In genomic region chr19:49818691-49819331, GRCh38 we compare ENCODE assay signal across 8 cellular contexts. TPM values are rescaled to one million over a fixed set of nuclear protein-coding genes. Genes with fewer than 3 reads are reported as not detected.
DNase-seq lines count a peak whose midpoint lies in the region; ATAC-seq and TF ChIP-seq lines count a peak whose summit lies in the region.

No MANE protein-coding gene starts in this region.

- H3K27ac Mint-ChIP-seq in activated naive CD4-positive, alpha-beta T cell treated with anti-CD3 and anti-CD28 coated beads, Interleukin-2, amount 50 U/mL, for 24 hours = peak overlapping the region; percentile 98

- H3K36me3 Mint-ChIP-seq in activated naive CD4-positive, alpha-beta T cell treated with anti-CD3 and anti-CD28 coated beads, Interleukin-2, amount 50 U/mL, for 24 hours = no peaks in the 10 kb centered on the region

- H3K9me3 ChIP-seq in right lobe of liver = no peaks in the 10 kb centered on the region

- H3K4me1 ChIP-seq in right lobe of liver (peaks cover 0 to 11% (median 0%) of the 10 kb centered on the region in 4 donors), urinary bladder (ENCODE audit: insufficient read depth) (no peaks in the 10 kb centered on the region)

- H3K9me3 Mint-ChIP-seq in activated naive CD4-positive, alpha-beta T cell treated with anti-CD3 and anti-CD28 coated beads, Interleukin-2, amount 50 U/mL, for 24 hours = no peaks in the 10 kb centered on the region

- intact Hi-C loops in right lobe of liver (cut with DNase I) = no loop called here

- no peaks in the 10 kb centered on the region for H3K27me3 ChIP-seq in right lobe of liver

- H3K4me3 ChIP-seq in right lobe of liver (peak overlapping the region; percentile 71 to 87 (median 78)), urinary bladder (ENCODE audit: low read depth, low read length) (peak overlapping the region; percentile 63)

- H3K27me3 Mint-ChIP-seq in activated naive CD4-positive, alpha-beta T cell treated with anti-CD3 and anti-CD28 coated beads, Interleukin-2, amount 50 U/mL, for 24 hours = no peaks in the 10 kb centered on the region

- ATAC-seq in right lobe of liver = no peak

- WGBS in right lobe of liver (ENCODE audit: insufficient coverage, low coverage, low lambda C conversion rate, missing lambda C conversion rate) = 31% methylated on average over 7 of the region's 14 CpGs
- WGBS in urinary bladder = 14% methylated on average over 14 of the region's 14 CpGs

- peak overlapping the region; percentile 99 for H3K27ac ChIP-seq in angular gyrus (ENCODE audit: low read depth, low read length)
- peak overlapping the region; percentile 94 to 98 (median 94) for H3K27ac ChIP-seq in right lobe of liver
- H3K27ac ChIP-seq in urinary bladder (ENCODE audit: low read depth) = no peak overlapping the region

- peak overlapping the region; percentile 96 for H3K4me3 Mint-ChIP-seq in activated naive CD4-positive, alpha-beta T cell treated with anti-CD3 and anti-CD28 coated beads, Interleukin-2, amount 50 U/mL, for 24 hours

- H3K36me3 ChIP-seq in right lobe of liver = peaks cover 0 to 10% (median 0%) of the 10 kb centered on the region in 4 donors
- no peaks in the 10 kb centered on the region for H3K36me3 ChIP-seq in urinary bladder (ENCODE audit: insufficient read depth)

- TF ChIP-seq CTCF in right lobe of liver (IDR thresholded peaks at IDR 0.05) = no peak

- H3K4me1 Mint-ChIP-seq in activated naive CD4-positive, alpha-beta T cell treated with anti-CD3 and anti-CD28 coated beads, Interleukin-2, amount 50 U/mL, for 24 hours = peaks cover 20% of the 10 kb centered on the region

- TF ChIP-seq POLR2A in right lobe of liver (IDR thresholded peaks at IDR 0.05) = no peak

- DNase-seq in activated naive CD4-positive, alpha-beta T cell treated with Interleukin-2 at 50 U/mL for 16 hours = no peak
- DNase-seq in right lobe of liver (peak in 1 of 3 donors; percentile 69), glomerular visceral epithelial cell (ENCODE audit: extremely low spot score) (no peak), hepatic stellate cell (ENCODE audit: low spot score) (no peak)
- DNase-seq in activated CD4-positive, CD25-positive, alpha-beta regulatory T cell (lab: John Stamatoyannopoulos, UW) = no peak

RNA-seq across cellular contexts. Expression of gene MED25, which starts 0.7 kb away (rescaled TPM):
- 10 to 100 TPM in 5 of 6 experiments, 1 to 10 TPM in 1; 9.9 to 16.3 (median 11.8) TPM for total RNA-seq in right lobe of liver
- total RNA-seq in urinary bladder = 16.7 TPM
- polyA plus RNA-seq in urinary bladder = 42.9 TPM

RNA-seq across cellular contexts. Expression of gene FUZ, which starts 5.7 kb away (rescaled TPM):
- total RNA-seq in right lobe of liver = 10 to 100 TPM in 1 of 6 experiments, 1 to 10 TPM in 5; 3.7 to 10.7 (median 6.3) TPM
- total RNA-seq in urinary bladder = 13.3 TPM
- 29.0 TPM for polyA plus RNA-seq in urinary bladder

RNA-seq across cellular contexts. Expression of gene PTOV1, which starts 32.1 kb away (rescaled TPM):
- total RNA-seq in right lobe of liver (10 to 100 TPM; 44.4 to 93.0 (median 69.6) TPM), urinary bladder (46.1 TPM)
- 121 TPM for polyA plus RNA-seq in urinary bladder

RNA-seq across cellular contexts. Expression of gene PNKP, which starts 48.6 kb away (rescaled TPM):
- total RNA-seq in right lobe of liver = 10 to 100 TPM; 21.0 to 37.5 (median 27.9) TPM
- total RNA-seq in urinary bladder = 28.4 TPM
- polyA plus RNA-seq in urinary bladder = 31.4 TPM

RNA-seq across cellular contexts. Expression of gene AP2A1, which starts 52.0 kb away (rescaled TPM):
- 100 to 1,000 TPM in 1 of 6 experiments, 10 to 100 TPM in 5; 38.7 to 103 (median 49.8) TPM for total RNA-seq in right lobe of liver
- total RNA-seq in urinary bladder = 37.3 TPM
- polyA plus RNA-seq in urinary bladder = 95.4 TPM
